In the genomic region with DNA sequence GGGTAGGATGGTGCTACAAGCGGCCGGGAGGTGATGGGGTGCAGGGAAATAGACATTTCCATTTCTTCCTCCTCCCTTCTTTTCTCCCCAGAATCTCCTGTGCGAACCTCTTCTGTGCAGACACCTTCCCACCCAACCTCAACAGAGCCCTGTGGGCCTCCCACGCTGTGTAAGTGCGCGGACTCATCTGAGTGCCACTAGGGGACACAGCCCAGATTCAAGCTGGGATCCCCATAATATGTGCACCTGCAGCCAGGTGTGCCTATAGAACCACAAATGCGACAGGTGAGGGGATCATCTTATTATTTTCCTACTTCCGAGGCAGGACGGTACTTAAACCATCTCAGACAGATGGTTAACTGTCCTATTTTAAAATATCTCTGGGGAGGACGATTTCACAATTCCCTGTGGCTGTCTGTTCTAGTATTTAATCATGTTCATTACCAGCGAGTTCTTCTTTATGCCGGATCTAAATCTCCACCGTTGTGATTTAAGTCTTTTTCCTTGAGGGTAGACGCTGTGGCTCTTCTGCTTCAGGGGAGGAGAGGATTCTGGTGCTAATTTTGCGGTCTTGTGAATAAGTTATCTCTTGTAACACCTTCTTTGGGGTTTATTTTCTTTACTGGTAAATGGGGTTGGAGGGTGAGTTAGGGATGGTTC, we compare ENCODE assay signal across 8 cellular contexts. TPM values are rescaled to one million over a fixed set of nuclear protein-coding genes. Genes with fewer than 3 reads are reported as not detected.
A peak's percentile ranks its signal among the peaks of the same experiment; 100 is the strongest.
DNase-seq lines count a peak whose midpoint lies in the region; ATAC-seq and TF ChIP-seq lines count a peak whose summit lies in the region.

No MANE protein-coding gene starts in this region.

- TF ChIP-seq CTCF in Peyer's patch (IDR thresholded peaks at IDR 0.05) (no peak), esophagus squamous epithelium (IDR thresholded peaks at IDR 0.05) (no peak), GM10266 (IDR thresholded peaks at IDR 0.05; ENCODE audit: control insufficient read depth, insufficient read depth, low read depth, missing control alignments) (no peak), omental fat pad (IDR thresholded peaks at IDR 0.05) (no peak)

- peaks cover 0 to 11% (median 5%) of the 10 kb centered on the region in 4 donors for H3K4me1 ChIP-seq in Peyer's patch
- peaks cover 5 to 13% (median 12%) of the 10 kb centered on the region in 3 donors for H3K4me1 ChIP-seq in esophagus squamous epithelium

- DNase-seq in H7 (no peak), Peyer's patch (no peak), esophagus squamous epithelium (lab: John Stamatoyannopoulos, UW) (no peak), skeletal muscle cell (ENCODE audit: low read depth) (no peak), A172 (ENCODE audit: low spot score) (no peak), NCI-H187 treated with DMSO at 0.1 percent for 48 hours (lab: John Stamatoyannopoulos, UW) (no peak), GM10266 (ENCODE audit: extremely low spot score) (no peak), omental fat pad (ENCODE audit: low spot score) (no peak)

- ATAC-seq in omental fat pad (ENCODE audit: low FRiP score): no peak

- 57 to 62% methylated on average over 15 of the region's 15 CpGs for WGBS in esophagus squamous epithelium, 2 donors

- H3K9me3 ChIP-seq in Peyer's patch: no peaks in the 10 kb centered on the region
- no peaks in the 10 kb centered on the region for H3K9me3 ChIP-seq in esophagus squamous epithelium

- intact Hi-C loops in esophagus squamous epithelium (cut with DNase I): no loop called here

- 0 out of 2 replicates have a peak overlapping the region, but pooled peaks have one; percentile 26 for H3K4me3 ChIP-seq in H7 (ENCODE audit: insufficient read depth, low read depth, low read length)
- H3K4me3 ChIP-seq in Peyer's patch: peak overlapping the region in 3 of 4 donors; percentile 38 to 54 (median 41)
- H3K4me3 ChIP-seq in esophagus squamous epithelium: peak overlapping the region in 3 of 4 donors; percentile 22 to 57 (median 31)
- peak overlapping the region; percentile 39 for H3K4me3 ChIP-seq in skeletal muscle cell (ENCODE audit: low read depth, low read length)

- H3K36me3 ChIP-seq in H7 (replicated peaks; ENCODE audit: control insufficient read depth, insufficient read depth, low read length): no peaks in the 10 kb centered on the region
- H3K36me3 ChIP-seq in Peyer's patch: no peaks in the 10 kb centered on the region
- H3K36me3 ChIP-seq in esophagus squamous epithelium: no peaks in the 10 kb centered on the region

- H3K27ac ChIP-seq in Peyer's patch (no peak overlapping the region), esophagus squamous epithelium (no peak overlapping the region)

- no peak for TF ChIP-seq POLR2A in Peyer's patch (IDR thresholded peaks at IDR 0.05)
- no peak for TF ChIP-seq POLR2A in esophagus squamous epithelium (IDR thresholded peaks at IDR 0.05)

- H3K27me3 ChIP-seq in H7 (ENCODE audit: control insufficient read depth, insufficient read depth, low read length) (peaks cover 26% of the 10 kb centered on the region), Peyer's patch (no peaks in the 10 kb centered on the region), esophagus squamous epithelium (peaks cover 0 to 35% (median 0%) of the 10 kb centered on the region in 4 donors)

RNA-seq across cellular contexts. Expression of a gene that starts 17.2 kb away (rescaled TPM):
- total RNA-seq in H7 (2014; rRNA removed; shearing (Covaris generic)): 0.35 and 0.89 TPM in 2 replicates
- total RNA-seq in Peyer's patch: 10 to 100 TPM in 3 of 4 donors, 1 to 10 TPM in 1; 9.7 to 42.1 (median 18.1) TPM
- total RNA-seq in esophagus squamous epithelium: 10 to 100 TPM in 1 of 4 donors, 1 to 10 TPM in 3; 1.5 to 13.5 (median 2.1) TPM
- total RNA-seq in A172 (2014; rRNA removed; shearing (Covaris generic)): 0.05 and 0.22 TPM in 2 replicates
- total RNA-seq in omental fat pad: 10 to 100 TPM in 1 of 4 donors, 1 to 10 TPM in 3; 3.8 to 13.6 (median 5.7) TPM

RNA-seq across cellular contexts. Expression of a gene that starts 31.3 kb away (rescaled TPM):
- 18.5 and 19.8 TPM in 2 replicates for total RNA-seq in H7 (2014; rRNA removed; shearing (Covaris generic))
- 10 to 100 TPM; 14.7 to 54.5 (median 18.6) TPM for total RNA-seq in Peyer's patch
- total RNA-seq in esophagus squamous epithelium: 10 to 100 TPM in 2 of 4 donors, 1 to 10 TPM in 2; 4.0 to 15.5 (median 10.8) TPM
- total RNA-seq in A172 (2014; rRNA removed; shearing (Covaris generic)): 4.9 and 9.6 TPM in 2 replicates
- 10 to 100 TPM in 2 of 4 donors, 1 to 10 TPM in 2; 7.2 to 19.2 (median 9.9) TPM for total RNA-seq in omental fat pad
